ENCODE assay signal across 12 cellular contexts in the genomic region with DNA sequence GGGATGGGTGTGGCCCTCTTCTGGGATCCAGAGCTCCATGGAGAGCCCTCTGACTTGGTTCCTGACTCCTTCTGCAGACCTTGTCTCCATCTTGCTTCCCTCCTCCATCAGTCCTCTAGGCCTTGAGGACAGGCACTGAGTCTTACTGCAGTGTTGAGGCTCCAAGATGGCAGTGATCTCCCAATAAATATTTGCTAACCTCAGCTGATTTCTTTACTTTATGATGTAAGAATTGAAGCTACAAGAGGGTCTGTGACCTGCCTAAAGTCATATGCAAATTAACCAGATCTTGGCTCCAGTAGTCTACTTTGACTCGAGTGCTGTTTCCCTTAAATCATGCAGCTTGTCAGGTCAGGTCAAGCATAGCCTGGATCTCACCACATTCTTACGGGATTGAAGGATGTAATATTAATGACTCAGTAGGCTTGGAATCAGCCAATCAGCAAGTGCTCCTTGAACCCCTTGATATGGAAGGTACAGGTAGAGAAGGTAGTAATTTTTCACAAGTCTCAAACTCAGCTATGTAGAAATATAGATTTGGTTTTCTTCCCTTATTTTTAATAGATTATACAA.
"Had no signal": no experiment of that assay in that cellular context is flagged by ENCODE, and none has a peak within 500 bp of the region (broad histone marks: within the 10 kb centered on the region; RNA-seq: fewer than 3 reads in every experiment).

No MANE protein-coding gene starts in this region.

- H3K27ac ChIP-seq: coronary artery, left ventricle myocardium inferior, ovary, testis had no signal

- H3K4me2 ChIP-seq: SK-N-SH had no signal

- H3K4me3 ChIP-seq: coronary artery, left ventricle myocardium inferior, ovary, testis had no signal

- H3K9ac ChIP-seq: SK-N-SH had no signal

- H3K36me3 ChIP-seq: left ventricle myocardium inferior, ovary had no signal

- ATAC-seq: effector memory CD8-positive, alpha-beta T cell; WTC11 had no signal

- H3K27me3 ChIP-seq: ovary, testis had no signal

- H3K4me1 ChIP-seq: left ventricle myocardium inferior, testis had no signal

- H3K9me3 ChIP-seq: ovary, SK-N-SH, testis had no signal

- DNase-seq: activated CD4-positive, alpha-beta T cell treated with anti-CD3 and anti-CD28 coated beads, Interleukin-2, amount 10 ng/mL, durations not matched to agents 24 days and 14 days; amygdala; effector memory CD8-positive, alpha-beta T cell; erythroblast; left ventricle myocardium inferior; ovary; SK-N-SH; stimulated activated CD4-positive, alpha-beta T cell treated with anti-CD3 and anti-CD28 coated beads, Interleukin-15, amount 100 ng/mL, for 24 hours; stimulated activated CD4-positive, alpha-beta T cell treated with anti-CD3 and anti-CD28 coated beads, Interleukin-4, amount 100 ng/mL, for 24 hours; testis had no signal
